ENCODE assay signal across 1 cellular context in genomic region chr1:172909606-172910326, GRCh38.
TF ChIP-seq lines count a peak whose summit lies in the region.

No MANE protein-coding gene starts in this region.

TF ChIP-seq in K562, 482 proteins besides CTCF, POLR2A, EP300 and RAD21 (continued from another document):
- TF ChIP-seq RERE (CRISPR knock-in tag; IDR thresholded peaks at IDR 0.05; ENCODE audit: borderline replicate concordance) (no peak), CEBPG (CRISPR knock-in tag; IDR thresholded peaks at IDR 0.05) (peak; percentile 42; the same call in 1 of the 2 replicates), CEBPG (tag; conservative IDR thresholded peaks at IDR 0.05 in 1 of 2, IDR thresholded peaks at IDR 0.05 in 1 of 2) (peak; percentile 81 to 86), CEBPB (tag; IDR thresholded peaks at IDR 0.05) (peak; percentile 81), SFPQ (IDR thresholded peaks at IDR 0.05; ENCODE audit: low read depth, low read length) (no peak), RBM22 (IDR thresholded peaks at IDR 0.05; ENCODE audit: low read depth, low read length, poor library complexity, severe bottlenecking) (no peak)
